In genomic region chr11:106524446-106524845, GRCh38 we compare ENCODE assay signal across 20 cellular contexts.
DNase-seq lines count a peak whose midpoint lies in the region; FAIRE-seq and TF ChIP-seq lines count a peak whose summit lies in the region.
"Had no signal": no experiment of that assay in that cellular context is flagged by ENCODE, and none has a peak within 500 bp of the region (broad histone marks: within the 10 kb centered on the region; RNA-seq: fewer than 3 reads in every experiment).

No MANE protein-coding gene starts in this region.

- H3K4me1 ChIP-seq in HAP-1: no peaks in the 10 kb centered on the region
- H3K4me1 ChIP-seq: BLaER1 treated with 17β-estradiol and CSF1 and Interleukin-3, amounts not matched to agents 10 nM and 100 nM; SJCRH30 had no signal

- FAIRE-seq in D721Med (lab: Jason Lieb, UNC): no peak
- FAIRE-seq: RCC 7860 had no signal

- in situ Hi-C loops in HAP-1 (cut with MboI; ENCODE audit: low sequenced_read_pairs): no loop called here

- DNase-seq in DMS 273 treated with DMSO at 0.1 percent for 48 hours (lab: John Stamatoyannopoulos, UW) (peak; percentile 63), NCI-H446 treated with DMSO at 0.1 percent for 48 hours (lab: John Stamatoyannopoulos, UW) (peak; percentile 20), fibroblast of peridontal ligament (ENCODE audit: extremely low read depth) (peak; percentile 39), putamen (ENCODE audit: low spot score) (peak; percentile 6), NCI-H1105 treated with DMSO at 0.1 percent for 48 hours (lab: John Stamatoyannopoulos, UW) (no peak), D721Med (ENCODE audit: insufficient read length, low spot score) (no peak), HAP-1 (ENCODE audit: low spot score in 2 of 2) (no peak), midbrain (lab: John Stamatoyannopoulos, UW) (no peak)
- DNase-seq: Calu3; CD4-positive, alpha-beta memory T cell; DMS79; H9; KG1; NCI-H1105; NCI-H2081 treated with DMSO at 0.1 percent for 48 hours; NCI-H510A; NCI-H774; SJCRH30 had no signal

- H3K36me3 ChIP-seq in HAP-1 (replicated peaks): no peaks in the 10 kb centered on the region
- H3K36me3 ChIP-seq: BLaER1 treated with 17β-estradiol and CSF1 and Interleukin-3, amounts not matched to agents 10 nM and 100 nM; SJCRH30 had no signal

- no peaks in the 10 kb centered on the region for H3K9me3 ChIP-seq in HAP-1
- H3K9me3 ChIP-seq: BLaER1 treated with 17β-estradiol and CSF1 and Interleukin-3, amounts not matched to agents 10 nM and 100 nM; SJCRH30 had no signal

- no peaks in the 10 kb centered on the region for H3K27me3 ChIP-seq in HAP-1 (ENCODE audit: low read depth)
- H3K27me3 ChIP-seq: BLaER1 treated with 17β-estradiol and CSF1 and Interleukin-3, amounts not matched to agents 10 nM and 100 nM; SJCRH30 had no signal

- TF ChIP-seq CTCF in D721Med (IDR thresholded peaks at IDR 0.05; ENCODE audit: insufficient read depth, missing control alignments): no peak

- H3K4me3 ChIP-seq in HAP-1: no peak overlapping the region
- H3K4me3 ChIP-seq: BLaER1 treated with 17β-estradiol and CSF1 and Interleukin-3, amounts not matched to agents 10 nM and 100 nM; SJCRH30 had no signal

Comparison
In these comparisons a context has a peak if more than half of its experiments do, and no peak if none do; other contexts are left out.
1. DNase-seq: peak in DMS 273 treated with DMSO at 0.1 percent for 48 hours (single experiment), NCI-H446 treated with DMSO at 0.1 percent for 48 hours (single experiment), fibroblast of peridontal ligament (single experiment) and putamen (single experiment); none in NCI-H1105 treated with DMSO at 0.1 percent for 48 hours (single experiment), D721Med (single experiment), HAP-1 (0 of 2) and midbrain (single experiment).